12 cellular contexts compared by ENCODE assay signal in genomic region chrX:136057567-136057966, GRCh38.
"Had no signal": no experiment of that assay in that cellular context is flagged by ENCODE, and none has a peak within 500 bp of the region (broad histone marks: within the 10 kb centered on the region; RNA-seq: fewer than 3 reads in every experiment).

No MANE protein-coding gene starts in this region.

- H3K27ac Mint-ChIP-seq: activated naive CD4-positive, alpha-beta T cell treated with anti-CD3 and anti-CD28 coated beads, Interleukin-2, amount 50 U/mL, for 72 hours; memory B cell; stimulated activated memory B cell treated with anti-CD40 and anti-IgM and Interleukin-4, amounts not matched to agents 10 μg/mL and 1 μg/mL and 100 μg/mL, for 72 hours; type B pancreatic cell had no signal

- H3K27me3 ChIP-seq: left lung, ovary had no signal

- H3K36me3 ChIP-seq: left lung, ovary had no signal

- DNase-seq: activated CD4-positive, CD25-positive, alpha-beta regulatory T cell; activated T-cell treated with anti-CD3 and anti-CD28 coated beads, Interleukin-2, amount 50 U/mL, for 1 hour; amygdala; left lung; ovary; stimulated activated CD4-positive, alpha-beta T cell treated with anti-CD3 and anti-CD28 coated beads, Interleukin-1b, Interleukin-23, amount 100 ng/mL, for 48 hours had no signal

- H3K4me1 ChIP-seq: left lung had no signal

- H3K27ac ChIP-seq: left lung, ovary had no signal

- H3K36me3 Mint-ChIP-seq: activated naive CD4-positive, alpha-beta T cell treated with anti-CD3 and anti-CD28 coated beads, Interleukin-2, amount 50 U/mL, for 72 hours; memory B cell; stimulated activated memory B cell treated with anti-CD40 and anti-IgM and Interleukin-4, amounts not matched to agents 10 μg/mL and 1 μg/mL and 100 μg/mL, for 72 hours; type B pancreatic cell had no signal

- H3K27me3 Mint-ChIP-seq: stimulated activated memory B cell treated with anti-CD40 and anti-IgM and Interleukin-4, amounts not matched to agents 10 μg/mL and 1 μg/mL and 100 μg/mL, for 72 hours; type B pancreatic cell had no signal

- H3K4me3 ChIP-seq: left lung, ovary, smooth muscle cell had no signal

- ATAC-seq: activated naive CD4-positive, alpha-beta T cell treated with anti-CD3 and anti-CD28 coated beads, Interleukin-2, amount 50 U/mL, for 72 hours; left lung; stimulated activated memory B cell treated with anti-CD40 and anti-IgM and Interleukin-4, amounts not matched to agents 10 μg/mL and 1 μg/mL and 100 μg/mL, for 72 hours had no signal

- H3K4me1 Mint-ChIP-seq: memory B cell; stimulated activated memory B cell treated with anti-CD40 and anti-IgM and Interleukin-4, amounts not matched to agents 10 μg/mL and 1 μg/mL and 100 μg/mL, for 72 hours had no signal

- H3K9me3 ChIP-seq: left lung, ovary had no signal

- H3K4me3 Mint-ChIP-seq: memory B cell; stimulated activated memory B cell treated with anti-CD40 and anti-IgM and Interleukin-4, amounts not matched to agents 10 μg/mL and 1 μg/mL and 100 μg/mL, for 72 hours; T-helper 1 cell treated with Interleukin-12 subunit alpha and Interleukin-12 subunit beta and Interleukin-4 antibody, amounts not matched to agents 30 μg/mL and 1 μg/mL, for 36 hours; type B pancreatic cell had no signal
